Comparison of ENCODE assay signal across 18 cellular contexts in genomic region chr10:6267941-6268340, GRCh38.
DNase-seq lines count a peak whose midpoint lies in the region; ATAC-seq and TF ChIP-seq lines count a peak whose summit lies in the region.
"Had no signal": no experiment of that assay in that cellular context is flagged by ENCODE, and none has a peak within 500 bp of the region (broad histone marks: within the 10 kb centered on the region; RNA-seq: fewer than 3 reads in every experiment).

No MANE protein-coding gene starts in this region.

- DNase-seq in activated naive CD4-positive, alpha-beta T cell treated with anti-CD3 and anti-CD28 coated beads, Interleukin-2, amount 10 ng/mL, durations not matched to agents 7 days and 5 days: no peak
- no peak for DNase-seq in activated naive CD4-positive, alpha-beta T cell treated with anti-CD3 and anti-CD28 coated beads, Interleukin-2, amount 50 U/mL, for 16 hours
- no peak for DNase-seq in activated CD8-positive, alpha-beta T cell treated with anti-CD3 and anti-CD28 coated beads for 36 hours
- DNase-seq in islet precursor cell (peak; percentile 73), dedifferentiated amniotic fluid mesenchymal stem cell (ENCODE audit: extremely low spot score) (no peak), NCI-H524 treated with DMSO at 0.1 percent for 48 hours (lab: John Stamatoyannopoulos, UW) (no peak)
- DNase-seq in stimulated activated naive B cell treated with anti-CD40 and anti-IgM and Interleukin-4, amounts not matched to agents 10 μg/mL and 1 μg/mL and 100 μg/mL, for 72 hours: no peak
- DNase-seq: cortex of kidney, DMS79 treated with DMSO at 0.1 percent for 48 hours, HFFc6, IMR-90, kidney, NCI-H1436, NCI-H2171 treated with DMSO at 0.1 percent for 48 hours, SW 1271 had no signal

- H3K4me3 Mint-ChIP-seq in activated naive CD4-positive, alpha-beta T cell treated with anti-CD3 and anti-CD28 coated beads, Interleukin-2, amount 10 ng/mL, durations not matched to agents 7 days and 5 days: no peak overlapping the region
- no peak overlapping the region for H3K4me3 Mint-ChIP-seq in activated CD8-positive, alpha-beta T cell treated with anti-CD3 and anti-CD28 coated beads for 36 hours
- H3K4me3 Mint-ChIP-seq in stimulated activated naive B cell treated with anti-CD40 and anti-IgM and Interleukin-4, amounts not matched to agents 10 μg/mL and 1 μg/mL and 100 μg/mL, for 72 hours: peak overlapping the region in 1 of 2 donors; percentile 37
- H3K4me3 Mint-ChIP-seq: HFFc6, neural crest cell had no signal

- no peaks in the 10 kb centered on the region for H3K27me3 Mint-ChIP-seq in activated naive CD4-positive, alpha-beta T cell treated with anti-CD3 and anti-CD28 coated beads, Interleukin-2, amount 10 ng/mL, durations not matched to agents 7 days and 5 days
- H3K27me3 Mint-ChIP-seq in activated CD8-positive, alpha-beta T cell treated with anti-CD3 and anti-CD28 coated beads for 36 hours: no peaks in the 10 kb centered on the region
- no peaks in the 10 kb centered on the region for H3K27me3 Mint-ChIP-seq in stimulated activated naive B cell treated with anti-CD40 and anti-IgM and Interleukin-4, amounts not matched to agents 10 μg/mL and 1 μg/mL and 100 μg/mL, for 72 hours
- H3K27me3 Mint-ChIP-seq: CD4-positive, CD25-positive, alpha-beta regulatory T cell had no signal

- H3K36me3 Mint-ChIP-seq in activated naive CD4-positive, alpha-beta T cell treated with anti-CD3 and anti-CD28 coated beads, Interleukin-2, amount 10 ng/mL, durations not matched to agents 7 days and 5 days: peaks cover 9% of the 10 kb centered on the region
- H3K36me3 Mint-ChIP-seq in activated CD8-positive, alpha-beta T cell treated with anti-CD3 and anti-CD28 coated beads for 36 hours (ENCODE audit: low read depth): peaks cover 15% of the 10 kb centered on the region
- peaks cover 5 to 16% of the 10 kb centered on the region in 2 donors for H3K36me3 Mint-ChIP-seq in stimulated activated naive B cell treated with anti-CD40 and anti-IgM and Interleukin-4, amounts not matched to agents 10 μg/mL and 1 μg/mL and 100 μg/mL, for 72 hours
- H3K36me3 Mint-ChIP-seq: CD4-positive, CD25-positive, alpha-beta regulatory T cell had no signal

- peaks cover 47% of the 10 kb centered on the region for H3K4me1 Mint-ChIP-seq in activated naive CD4-positive, alpha-beta T cell treated with anti-CD3 and anti-CD28 coated beads, Interleukin-2, amount 10 ng/mL, durations not matched to agents 7 days and 5 days
- peaks cover 50% of the 10 kb centered on the region for H3K4me1 Mint-ChIP-seq in activated CD8-positive, alpha-beta T cell treated with anti-CD3 and anti-CD28 coated beads for 36 hours (ENCODE audit: low read depth)
- peaks cover 29 to 43% of the 10 kb centered on the region in 2 donors for H3K4me1 Mint-ChIP-seq in stimulated activated naive B cell treated with anti-CD40 and anti-IgM and Interleukin-4, amounts not matched to agents 10 μg/mL and 1 μg/mL and 100 μg/mL, for 72 hours

- no peak for ATAC-seq in activated CD8-positive, alpha-beta T cell treated with anti-CD3 and anti-CD28 coated beads for 36 hours
- no peak for ATAC-seq in stimulated activated naive B cell treated with anti-CD40 and anti-IgM and Interleukin-4, amounts not matched to agents 10 μg/mL and 1 μg/mL and 100 μg/mL, for 72 hours (replicated peaks)
- no peak for ATAC-seq in HG02610 (IDR thresholded peaks at IDR 0.05; ENCODE audit: unreplicated experiment)

- intact Hi-C loops in activated CD8-positive, alpha-beta T cell treated with anti-CD3 and anti-CD28 coated beads for 36 hours (cut with micrococcal nuclease): no loop called here

- CTCF ChIA-PET in activated naive CD4-positive, alpha-beta T cell treated with anti-CD3 and anti-CD28 coated beads, Interleukin-2, amount 10 ng/mL, durations not matched to agents 7 days and 5 days (lab: Charles Lee): no interaction called here
- CTCF ChIA-PET in activated CD8-positive, alpha-beta T cell treated with anti-CD3 and anti-CD28 coated beads for 36 hours (lab: Charles Lee): no interaction called here

- no peak for TF ChIP-seq CTCF in activated CD8-positive, alpha-beta T cell treated with anti-CD3 and anti-CD28 coated beads for 36 hours (IDR thresholded peaks at IDR 0.05)

- H3K27ac Mint-ChIP-seq in activated naive CD4-positive, alpha-beta T cell treated with anti-CD3 and anti-CD28 coated beads, Interleukin-2, amount 10 ng/mL, durations not matched to agents 7 days and 5 days: peak overlapping the region; percentile 72
- H3K27ac Mint-ChIP-seq in activated CD8-positive, alpha-beta T cell treated with anti-CD3 and anti-CD28 coated beads for 36 hours: peak overlapping the region; percentile 48
- peak overlapping the region; percentile 84 for H3K27ac Mint-ChIP-seq in stimulated activated naive B cell treated with anti-CD40 and anti-IgM and Interleukin-4, amounts not matched to agents 10 μg/mL and 1 μg/mL and 100 μg/mL, for 72 hours
- H3K27ac Mint-ChIP-seq: HFFc6 had no signal

- POLR2A ChIA-PET in activated CD8-positive, alpha-beta T cell treated with anti-CD3 and anti-CD28 coated beads for 36 hours (lab: Charles Lee): interaction anchor here (0.6 to 1.8 kb wide), 3 partner anchors 79 to 162 kb away, joined by 3 to 6 read pairs (median 5); no protein-coding TSS in a partner anchor

- H3K9me3 Mint-ChIP-seq in activated naive CD4-positive, alpha-beta T cell treated with anti-CD3 and anti-CD28 coated beads, Interleukin-2, amount 10 ng/mL, durations not matched to agents 7 days and 5 days: no peaks in the 10 kb centered on the region
- H3K9me3 Mint-ChIP-seq in activated CD8-positive, alpha-beta T cell treated with anti-CD3 and anti-CD28 coated beads for 36 hours: peaks cover 6% of the 10 kb centered on the region
- peaks cover 0 to 2% of the 10 kb centered on the region in 2 donors for H3K9me3 Mint-ChIP-seq in stimulated activated naive B cell treated with anti-CD40 and anti-IgM and Interleukin-4, amounts not matched to agents 10 μg/mL and 1 μg/mL and 100 μg/mL, for 72 hours
- H3K9me3 Mint-ChIP-seq: HFFc6, neural crest cell had no signal
